ENCODE assay signal across 8 cellular contexts in the genomic region with DNA sequence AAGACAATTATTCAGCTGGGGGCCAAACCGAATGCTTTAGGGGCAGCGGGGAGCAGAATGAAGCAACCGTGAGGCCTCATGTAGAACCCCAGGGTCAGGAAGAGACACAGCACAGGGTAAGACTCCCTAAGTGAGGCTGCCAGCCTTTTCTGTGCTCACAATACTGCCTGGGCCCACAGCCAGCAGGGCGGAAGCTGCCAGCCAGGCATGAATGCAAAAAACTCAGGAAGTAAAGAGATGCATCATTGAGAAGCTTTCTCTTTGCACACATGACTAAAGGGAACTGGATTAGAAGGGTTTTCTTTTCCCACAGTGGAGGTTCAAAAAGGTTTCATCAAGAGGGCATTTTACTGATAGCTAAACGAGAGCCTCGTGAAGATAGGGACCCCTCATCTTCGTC. TPM values are rescaled to one million over a fixed set of nuclear protein-coding genes. Genes with fewer than 3 reads are reported as not detected.
DNase-seq lines count a peak whose midpoint lies in the region; ATAC-seq and TF ChIP-seq lines count a peak whose summit lies in the region.

No MANE protein-coding gene starts in this region.

- peak overlapping the region; percentile 73 for H3K27ac ChIP-seq in BLaER1

- H3K9ac ChIP-seq in BLaER1, result peak overlapping the region; percentile 36; the same call in 1 of the 2 replicates

- H3K36me3 Mint-ChIP-seq in chondrocyte (ENCODE audit: low read depth), result peaks cover 1% of the 10 kb centered on the region
- H3K36me3 Mint-ChIP-seq in activated T-helper 1 cell treated with anti-CD3 and anti-CD28 coated beads, Interleukin-12 subunit alpha, Interleukin-12 subunit beta, Interleukin-2, Interleukin-4 antibody, amounts not matched to agents 30 ng/mL and 10 ng/mL and 1 ng/mL, durations not matched to agents 14 hours and 24 hours and 36 hours (ENCODE audit: low read depth), result no peaks in the 10 kb centered on the region

- H3K9me3 Mint-ChIP-seq in chondrocyte (ENCODE audit: low read depth), result no peaks in the 10 kb centered on the region
- no peaks in the 10 kb centered on the region for H3K9me3 Mint-ChIP-seq in activated T-helper 1 cell treated with anti-CD3 and anti-CD28 coated beads, Interleukin-12 subunit alpha, Interleukin-12 subunit beta, Interleukin-2, Interleukin-4 antibody, amounts not matched to agents 30 ng/mL and 10 ng/mL and 1 ng/mL, durations not matched to agents 14 hours and 24 hours and 36 hours

- H3K27ac Mint-ChIP-seq in chondrocyte (ENCODE audit: unreplicated experiment), result peak overlapping the region; percentile 86
- no peak overlapping the region for H3K27ac Mint-ChIP-seq in activated T-helper 1 cell treated with anti-CD3 and anti-CD28 coated beads, Interleukin-12 subunit alpha, Interleukin-12 subunit beta, Interleukin-2, Interleukin-4 antibody, amounts not matched to agents 30 ng/mL and 10 ng/mL and 1 ng/mL, durations not matched to agents 14 hours and 24 hours and 36 hours

- H3K4me1 ChIP-seq in BLaER1, result peaks cover 63% of the 10 kb centered on the region

- H4K20me1 ChIP-seq in BLaER1, result no peaks in the 10 kb centered on the region

- H3K4me1 Mint-ChIP-seq in chondrocyte (ENCODE audit: low read depth), result peaks cover 47% of the 10 kb centered on the region
- no peaks in the 10 kb centered on the region for H3K4me1 Mint-ChIP-seq in activated T-helper 1 cell treated with anti-CD3 and anti-CD28 coated beads, Interleukin-12 subunit alpha, Interleukin-12 subunit beta, Interleukin-2, Interleukin-4 antibody, amounts not matched to agents 30 ng/mL and 10 ng/mL and 1 ng/mL, durations not matched to agents 14 hours and 24 hours and 36 hours (ENCODE audit: low read depth)

- H3K4me3 Mint-ChIP-seq in chondrocyte (ENCODE audit: unreplicated experiment), result no peak overlapping the region
- H3K4me3 Mint-ChIP-seq in activated T-helper 1 cell treated with anti-CD3 and anti-CD28 coated beads, Interleukin-12 subunit alpha, Interleukin-12 subunit beta, Interleukin-2, Interleukin-4 antibody, amounts not matched to agents 30 ng/mL and 10 ng/mL and 1 ng/mL, durations not matched to agents 14 hours and 24 hours and 36 hours, result no peak overlapping the region

- peak overlapping the region; percentile 29 for H3K4me3 ChIP-seq in BLaER1

- no peaks in the 10 kb centered on the region for H3K36me3 ChIP-seq in BLaER1

- no peaks in the 10 kb centered on the region for H3K27me3 ChIP-seq in BLaER1

- no peak for ATAC-seq in GM21786 (IDR thresholded peaks at IDR 0.05; ENCODE audit: unreplicated experiment)

- peak overlapping the region; percentile 82 for H3K4me2 ChIP-seq in BLaER1

- POLR2A ChIA-PET in HEK293T (lab: Yijun Ruan, JAX), result interaction anchor here (1.4 kb wide), 1 partner anchor 33 kb away, joined by 3 read pairs; the partner anchor contains the start of gene CA12

- CTCF ChIA-PET in HEK293T (lab: Yijun Ruan, JAX), result no interaction called here

- no peak for TF ChIP-seq CTCF in chondrocyte (IDR thresholded peaks at IDR 0.05)

- DNase-seq in NCI-H2171 (lab: John Stamatoyannopoulos, UW), result peak; percentile 32
- no peak for DNase-seq in chondrocyte (ENCODE audit: low spot score)
- peak; percentile 68 for DNase-seq in midbrain (lab: John Stamatoyannopoulos, UW)
- DNase-seq in HEK293T (ENCODE audit: extremely low spot score), result no peak
- no peak for DNase-seq in activated T-helper 1 cell treated with anti-CD3 and anti-CD28 coated beads, Interleukin-12 subunit alpha, Interleukin-12 subunit beta, Interleukin-2, Interleukin-4 antibody, amounts not matched to agents 30 ng/mL and 10 ng/mL and 1 ng/mL, durations not matched to agents 14 hours and 24 hours and 36 hours (ENCODE audit: low spot score)
- DNase-seq in NCI-H146 treated with DMSO at 0.1 percent for 48 hours (lab: John Stamatoyannopoulos, UW; ENCODE audit: unreplicated experiment), result no peak

- H3K27me3 Mint-ChIP-seq in chondrocyte (ENCODE audit: low read depth), result peaks cover 4% of the 10 kb centered on the region
- H3K27me3 Mint-ChIP-seq in activated T-helper 1 cell treated with anti-CD3 and anti-CD28 coated beads, Interleukin-12 subunit alpha, Interleukin-12 subunit beta, Interleukin-2, Interleukin-4 antibody, amounts not matched to agents 30 ng/mL and 10 ng/mL and 1 ng/mL, durations not matched to agents 14 hours and 24 hours and 36 hours (ENCODE audit: insufficient read depth), result peaks cover 4% of the 10 kb centered on the region

- intact Hi-C loops in activated T-helper 1 cell treated with anti-CD3 and anti-CD28 coated beads, Interleukin-12 subunit alpha, Interleukin-12 subunit beta, Interleukin-2, Interleukin-4 antibody, amounts not matched to agents 30 ng/mL and 10 ng/mL and 1 ng/mL, durations not matched to agents 14 hours and 24 hours and 36 hours (cut with micrococcal nuclease), result no loop called here

- no peaks in the 10 kb centered on the region for H3K9me3 ChIP-seq in BLaER1

TF ChIP-seq in HEK293T, 16 proteins besides CTCF, POLR2A, EP300 and RAD21:
- TF ChIP-seq FOXA1 (IDR thresholded peaks at IDR 0.05), result no peak
- no peak for TF ChIP-seq ARNT (IDR thresholded peaks at IDR 0.05)
- TF ChIP-seq FOXK2 (IDR thresholded peaks at IDR 0.05), result no peak
- TF ChIP-seq SP1 (IDR thresholded peaks at IDR 0.05), result no peak
- TF ChIP-seq NFRKB (IDR thresholded peaks at IDR 0.05), result no peak
- no peak for TF ChIP-seq ZNF384 (IDR thresholded peaks at IDR 0.05)
- TF ChIP-seq L3MBTL2 (conservative IDR thresholded peaks at IDR 0.05), result no peak

RNA-seq across cellular contexts. Expression of gene CA12, which starts 33.3 kb away (rescaled TPM):
- total RNA-seq in chondrocyte, result 6.7 to 7.9 TPM (median 6.9 TPM) in 3 replicates
- total RNA-seq in activated T-helper 1 cell treated with anti-CD3 and anti-CD28 coated beads, Interleukin-12 subunit alpha, Interleukin-12 subunit beta, Interleukin-2, Interleukin-4 antibody, amounts not matched to agents 30 ng/mL and 10 ng/mL and 1 ng/mL, durations not matched to agents 14 hours and 24 hours and 36 hours, result 0.29 and 0.36 TPM in 2 replicates

Comparison
In these comparisons a context has a peak if more than half of its experiments do, and no peak if none do; other contexts are left out.
1. DNase-seq: peak in NCI-H2171 (single experiment) and midbrain (single experiment); none in chondrocyte (single experiment), HEK293T (single experiment), activated T-helper 1 cell treated with anti-CD3 and anti-CD28 coated beads, Interleukin-12 subunit alpha, Interleukin-12 subunit beta, Interleukin-2, Interleukin-4 antibody, amounts not matched to agents 30 ng/mL and 10 ng/mL and 1 ng/mL, durations not matched to agents 14 hours and 24 hours and 36 hours (single experiment) and NCI-H146 treated with DMSO at 0.1 percent for 48 hours (single experiment).